8 cellular contexts compared by ENCODE assay signal in genomic region chr2:70104231-70105111, GRCh38. TPM values are rescaled to one million over a fixed set of nuclear protein-coding genes. Genes with fewer than 3 reads are reported as not detected.
A peak's percentile ranks its signal among the peaks of the same experiment; 100 is the strongest.
DNase-seq lines count a peak whose midpoint lies in the region; ATAC-seq, FAIRE-seq and TF ChIP-seq lines count a peak whose summit lies in the region.

No MANE protein-coding gene starts in this region.

- intact Hi-C loops in naive thymus-derived CD4-positive, alpha-beta T cell (cut with micrococcal nuclease): loop anchor here (1.0 kb wide), 2 partner anchors 9 kb away; no protein-coding TSS in a partner anchor

- FAIRE-seq in bronchial epithelial cell (lab: Jason Lieb, UNC): no peak

- TF ChIP-seq CTCF in GM23338 (conservative IDR thresholded peaks at IDR 0.05; ENCODE audit: low read depth in 2 of 2) (no peak), bronchial epithelial cell (IDR thresholded peaks at IDR 0.05; ENCODE audit: insufficient read depth, low read length, severe bottlenecking) (no peak), GM13976 (IDR thresholded peaks at IDR 0.05; ENCODE audit: borderline replicate concordance, control extremely low read depth, extremely low read depth, insufficient read depth, missing control alignments) (no peak)

- H3K4me3 Mint-ChIP-seq in GM23338: peak overlapping the region; percentile 53; the same call in 2 of the 3 replicates
- peak overlapping the region; percentile 60 to 87 (median 82) for H3K4me3 Mint-ChIP-seq in naive thymus-derived CD4-positive, alpha-beta T cell

- no peaks in the 10 kb centered on the region for H4K20me1 ChIP-seq in GM23338 (replicated peaks; ENCODE audit: insufficient read depth)

- peaks cover 11% of the 10 kb centered on the region for H3K27me3 Mint-ChIP-seq in GM23338 (ENCODE audit: insufficient read depth, low read depth, poor library complexity)
- no peaks in the 10 kb centered on the region for H3K27me3 Mint-ChIP-seq in naive thymus-derived CD4-positive, alpha-beta T cell

- H3K9me2 ChIP-seq in GM23338 (ENCODE audit: insufficient read depth): no peaks in the 10 kb centered on the region

- ATAC-seq in GM23338 (peak; percentile 25; the same call in 2 of the 3 replicates), esophagus mucosa (no peak)
- no peak for ATAC-seq in naive thymus-derived CD4-positive, alpha-beta T cell

- POLR2A ChIA-PET in naive thymus-derived CD4-positive, alpha-beta T cell (lab: Charles Lee): interaction anchor here (0.6 to 17.1 kb wide), 9 partner anchors 8 to 190 kb away, joined by 3 to 535 read pairs (median 8); partner anchors contain the start of genes C2orf42, MXD1 and PCBP1

- no peak overlapping the region for H2AFZ ChIP-seq in GM23338

- peak overlapping the region; percentile 33; the same call in 1 of the 2 replicates for H3K27ac ChIP-seq in GM23338 (ENCODE audit: low read depth)
- H3K27ac ChIP-seq in naive thymus-derived CD4-positive, alpha-beta T cell (ENCODE audit: low read depth, low read length): peak overlapping the region; percentile 72

- H3K4me3 ChIP-seq in GM23338 (no peak overlapping the region), bronchial epithelial cell (ENCODE audit: low read depth, low read length) (no peak overlapping the region)
- peak overlapping the region; percentile 35 for H3K4me3 ChIP-seq in naive thymus-derived CD4-positive, alpha-beta T cell (ENCODE audit: low read length)

- H3K36me3 ChIP-seq in GM23338 (ENCODE audit: insufficient read depth): no peaks in the 10 kb centered on the region
- no peaks in the 10 kb centered on the region for H3K36me3 ChIP-seq in bronchial epithelial cell (ENCODE audit: control insufficient read depth, insufficient read depth, low read length)
- no peaks in the 10 kb centered on the region for H3K36me3 ChIP-seq in naive thymus-derived CD4-positive, alpha-beta T cell (ENCODE audit: control insufficient read depth in 2 of 3, insufficient read depth in 3 of 3, low read length in 3 of 3)

- H3K4me1 ChIP-seq in GM23338 (ENCODE audit: insufficient read depth): peaks cover 33% of the 10 kb centered on the region
- H3K4me1 ChIP-seq in naive thymus-derived CD4-positive, alpha-beta T cell (ENCODE audit: control insufficient read depth in 2 of 2, insufficient read depth in 2 of 2, low read length in 2 of 2): peaks cover 37 to 45% of the 10 kb centered on the region in 2 donors

- no peaks in the 10 kb centered on the region for H3K36me3 Mint-ChIP-seq in GM23338 (ENCODE audit: low read depth)
- H3K36me3 Mint-ChIP-seq in naive thymus-derived CD4-positive, alpha-beta T cell: peaks cover 0 to 4% (median 0%) of the 10 kb centered on the region in 5 donors

- H3K9me3 ChIP-seq in naive thymus-derived CD4-positive, alpha-beta T cell (ENCODE audit: control insufficient read depth in 2 of 3, low read length in 3 of 3): no peaks in the 10 kb centered on the region

- no peaks in the 10 kb centered on the region; the same call in 2 of the 3 replicates for H3K9me3 Mint-ChIP-seq in GM23338
- H3K9me3 Mint-ChIP-seq in naive thymus-derived CD4-positive, alpha-beta T cell: peaks cover 0 to 2% (median 0%) of the 10 kb centered on the region in 11 donors

- H3K4me2 ChIP-seq in GM23338: peak overlapping the region; percentile 6; the same call in 1 of the 2 replicates

- H3K27me3 ChIP-seq in GM23338 (ENCODE audit: insufficient read depth): no peaks in the 10 kb centered on the region
- H3K27me3 ChIP-seq in bronchial epithelial cell (ENCODE audit: control insufficient read depth, insufficient read depth, low read length): no peaks in the 10 kb centered on the region
- no peaks in the 10 kb centered on the region for H3K27me3 ChIP-seq in naive thymus-derived CD4-positive, alpha-beta T cell (ENCODE audit: control insufficient read depth in 2 of 2, insufficient read depth in 2 of 2, low read length in 2 of 2)

- DNase-seq in GM23338 (ENCODE audit: low spot score): peak; percentile 67
- DNase-seq in OCI-M1 (lab: John Stamatoyannopoulos, UW): peak; percentile 83
- peak; percentile 37 for DNase-seq in bronchial epithelial cell (ENCODE audit: low read depth)
- DNase-seq in naive thymus-derived CD4-positive, alpha-beta T cell: peak in 4 of 9 donors; percentile 35 to 47 (median 46)
- no peak for DNase-seq in NCI-H524 (lab: John Stamatoyannopoulos, UW)
- DNase-seq in GM13976 (ENCODE audit: low spot score): no peak
- DNase-seq in NCI-H226: no peak

- no peaks in the 10 kb centered on the region for H3K79me2 ChIP-seq in GM23338 (replicated peaks; ENCODE audit: insufficient read depth)

- CTCF ChIA-PET in naive thymus-derived CD4-positive, alpha-beta T cell (lab: Charles Lee): interaction anchor here (0.6 to 1.9 kb wide), 11 partner anchors 9 to 210 kb away, joined by 3 to 7 read pairs (median 4); no protein-coding TSS in a partner anchor

- H3K4me1 Mint-ChIP-seq in GM23338: peaks cover 39% of the 10 kb centered on the region
- peaks cover 34 to 58% (median 55%) of the 10 kb centered on the region in 7 donors for H3K4me1 Mint-ChIP-seq in naive thymus-derived CD4-positive, alpha-beta T cell

- H3F3A ChIP-seq in GM23338 (replicated peaks; ENCODE audit: low read depth): no peaks in the 10 kb centered on the region

- in situ Hi-C loops in GM13976 (cut with MboI; ENCODE audit: low sequenced_read_pairs, unreplicated experiment): no loop called here

- H3K27ac Mint-ChIP-seq in GM23338: peak overlapping the region; percentile 92
- peak overlapping the region; percentile 88 to 97 (median 93) for H3K27ac Mint-ChIP-seq in naive thymus-derived CD4-positive, alpha-beta T cell

TF ChIP-seq in GM23338, 12 proteins besides CTCF, POLR2A, EP300 and RAD21 (continues in another document):
- TF ChIP-seq ZNF114 (CRISPR knock-in tag; IDR thresholded peaks at IDR 0.05) (no peak), JUNB (IDR thresholded peaks at IDR 0.05; ENCODE audit: unreplicated experiment) (no peak), CREB1 (CRISPR knock-in tag; IDR thresholded peaks at IDR 0.05; ENCODE audit: low read depth) (no peak), STAT1 (IDR thresholded peaks at IDR 0.05; ENCODE audit: unreplicated experiment) (no peak), EZH2phosphoT487 (IDR thresholded peaks at IDR 0.05; ENCODE audit: unreplicated experiment) (no peak), ZNF331 (CRISPR knock-in tag; IDR thresholded peaks at IDR 0.05; ENCODE audit: low read depth) (no peak)

RNA-seq across cellular contexts. Expression of gene PCBP1, which starts 17.2 kb away (rescaled TPM):
- total RNA-seq in GM23338 (2014; rRNA removed; shearing (Covaris generic)): 212 and 254 TPM in 2 replicates
- polyA plus RNA-seq in GM23338 (2016; fragmentation: Nextera tagmentation; extraction: Ambion mirVana): 393 and 400 TPM in 2 replicates
- total RNA-seq in bronchial epithelial cell (17.1 and 17.5 TPM in 2 replicates), esophagus mucosa (214 TPM)
- total RNA-seq in naive thymus-derived CD4-positive, alpha-beta T cell: 100 to 1,000 TPM; 257 to 487 (median 368) TPM
- polyA plus RNA-seq in naive thymus-derived CD4-positive, alpha-beta T cell: 100 to 1,000 TPM; 178 to 198 TPM

Comparison
In these comparisons a context has a peak if more than half of its experiments do, and no peak if none do; other contexts are left out.
1. DNase-seq: peak in GM23338 (single experiment), OCI-M1 (single experiment) and bronchial epithelial cell (single experiment); none in NCI-H524 (0 of 2), GM13976 (single experiment) and NCI-H226 (single experiment).
2. RNA of gene PCBP1, which starts 17.2 kb away (total RNA-seq): 257 to 487 TPM in naive thymus-derived CD4-positive, alpha-beta T cell, 214 TPM in esophagus mucosa (single experiment) and 212 to 254 TPM in GM23338; 17.1 to 17.5 TPM in bronchial epithelial cell; every median in the first group is over 10 times any median in the second.